In the genomic region with DNA sequence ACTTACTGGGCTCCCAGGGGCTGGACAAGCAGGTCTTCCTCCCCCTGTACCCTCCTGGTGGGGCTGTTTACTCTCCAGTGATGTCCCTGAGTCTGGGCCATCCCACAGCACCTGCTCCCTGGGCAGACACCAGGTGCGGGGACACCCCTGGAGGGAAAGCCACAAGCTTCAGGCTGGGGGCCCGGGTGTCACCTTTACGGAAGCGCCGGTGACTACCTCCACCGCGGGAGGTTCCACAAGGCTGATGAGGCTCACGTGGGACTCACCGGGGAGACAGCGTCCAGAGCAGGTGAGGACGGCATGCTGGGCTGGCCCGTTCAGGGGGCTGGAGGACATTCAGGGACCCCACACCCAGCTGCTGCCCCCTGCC, we compare ENCODE assay signal across 8 cellular contexts. TPM values are rescaled to one million over a fixed set of nuclear protein-coding genes. Genes with fewer than 3 reads are reported as not detected.
DNase-seq lines count a peak whose midpoint lies in the region; ATAC-seq, FAIRE-seq and TF ChIP-seq lines count a peak whose summit lies in the region.

No MANE protein-coding gene starts in this region.

- H3K9me2 ChIP-seq in Loucy (replicated peaks; ENCODE audit: low read depth, low read length): no peaks in the 10 kb centered on the region

- no peaks in the 10 kb centered on the region for H3K36me3 Mint-ChIP-seq in CD4-positive, CD25-positive, alpha-beta regulatory T cell
- no peaks in the 10 kb centered on the region for H3K36me3 Mint-ChIP-seq in WTC11

- peak; percentile 42 to 47 for ATAC-seq in CD4-positive, CD25-positive, alpha-beta regulatory T cell (ENCODE audit: low read depth in 2 of 2)
- ATAC-seq in HepG2: peak; percentile 35
- ATAC-seq in WTC11: no peak
- no peak for ATAC-seq in GM19351 (IDR thresholded peaks at IDR 0.05; ENCODE audit: unreplicated experiment)

- POLR2A ChIA-PET in HepG2 (lab: Yijun Ruan, JAX): no interaction called here
- POLR2A ChIA-PET in WTC11 (lab: Charles Lee): no interaction called here

- no peaks in the 10 kb centered on the region for H3K9me3 ChIP-seq in CD4-positive, CD25-positive, alpha-beta regulatory T cell (ENCODE audit: control insufficient read depth in 2 of 2, low read length in 2 of 2)
- H3K9me3 ChIP-seq in Loucy (ENCODE audit: insufficient read depth, low read depth, low read length) (no peaks in the 10 kb centered on the region), HepG2 (ENCODE audit: low read length) (no peaks in the 10 kb centered on the region), prostate gland (no peaks in the 10 kb centered on the region)

- peak in 2 of 3 donors; percentile 11 to 34 for DNase-seq in CD4-positive, CD25-positive, alpha-beta regulatory T cell
- DNase-seq in activated CD8-positive, alpha-beta memory T cell treated with anti-CD3 and anti-CD28 coated beads, Interleukin-2, amount 50 U/mL, for 4 hours: peak; percentile 48
- DNase-seq in HepG2 (ENCODE audit: low spot score): no peak
- no peak for DNase-seq in WTC11 (ENCODE audit: low spot score)
- DNase-seq in retina: no peak
- no peak for DNase-seq in prostate gland (ENCODE audit: low spot score)

- no TSS peak for BruUV-seq in HepG2 (replicated peaks; lab: Mats Ljungman, UMichigan)

- H3K27ac Mint-ChIP-seq in CD4-positive, CD25-positive, alpha-beta regulatory T cell: no peak overlapping the region
- H3K27ac Mint-ChIP-seq in WTC11: no peak overlapping the region

- intact Hi-C loops in HepG2 (cut with micrococcal nuclease; ENCODE audit: unreplicated experiment) (no loop called here), prostate gland (cut with DNase I) (loop anchor here (2.0 kb wide), 1 partner anchor 423 kb away; no protein-coding TSS in a partner anchor)

- H3K79me2 ChIP-seq in Loucy (ENCODE audit: insufficient read depth, low read length) (no peaks in the 10 kb centered on the region), HepG2 (ENCODE audit: insufficient read depth, low read length) (no peaks in the 10 kb centered on the region)

- no peaks in the 10 kb centered on the region for H3K9me3 Mint-ChIP-seq in CD4-positive, CD25-positive, alpha-beta regulatory T cell
- no peaks in the 10 kb centered on the region for H3K9me3 Mint-ChIP-seq in WTC11

- no peak overlapping the region for H3K4me3 Mint-ChIP-seq in CD4-positive, CD25-positive, alpha-beta regulatory T cell
- H3K4me3 Mint-ChIP-seq in WTC11: no peak overlapping the region

- peaks cover 0 to 13% (median 9%) of the 10 kb centered on the region in 4 donors for H3K4me1 Mint-ChIP-seq in CD4-positive, CD25-positive, alpha-beta regulatory T cell
- H3K4me1 Mint-ChIP-seq in WTC11: no peaks in the 10 kb centered on the region

- in situ Hi-C loops in HepG2 (cut with HindIII; ENCODE audit: extremely low pct_ligation_motif_present, low pct_unique_long_range_greater_than_20kb): loop anchor here (5.0 to 25.0 kb wide), 2 partner anchors 37 to 432 kb away; a partner anchor contains a TSS

- H3K4me3 ChIP-seq in CD4-positive, CD25-positive, alpha-beta regulatory T cell (ENCODE audit: low read depth, low read length): no peak overlapping the region
- no peak overlapping the region for H3K4me3 ChIP-seq in Loucy (ENCODE audit: low read length, poor library complexity, severe bottlenecking)
- H3K4me3 ChIP-seq in HepG2 (replicated peaks in 1 of 3; ENCODE audit: insufficient read depth in 1 of 3, low read depth in 2 of 3, low read length in 3 of 3): no peak overlapping the region
- H3K4me3 ChIP-seq in prostate gland: no peak overlapping the region

- no peak for FAIRE-seq in HepG2 (lab: Jason Lieb, UNC)

- H3K9ac ChIP-seq in Loucy (ENCODE audit: low read depth, low read length, poor library complexity, severe bottlenecking): no peak overlapping the region
- H3K9ac ChIP-seq in HepG2 (ENCODE audit: insufficient read depth, low read depth, low read length): no peak overlapping the region

- H2AFZ ChIP-seq in Loucy (ENCODE audit: low read length) (no peak overlapping the region), HepG2 (ENCODE audit: low read length) (no peak overlapping the region)

- TF ChIP-seq EP300 in HepG2 (IDR thresholded peaks at IDR 0.05; ENCODE audit: low read depth in 2 of 2, low read length in 2 of 2): no peak
- no peak for TF ChIP-seq EP300 in HepG2 (CRISPR knock-in tag; IDR thresholded peaks at IDR 0.05; ENCODE audit: borderline replicate concordance)

- TF ChIP-seq CTCF in Loucy (conservative IDR thresholded peaks at IDR 0.05; ENCODE audit: low read length): no peak
- TF ChIP-seq CTCF in HepG2 (CRISPR knock-in tag; IDR thresholded peaks at IDR 0.05): no peak
- TF ChIP-seq CTCF in WTC11 (IDR thresholded peaks at IDR 0.05): no peak
- no peak for TF ChIP-seq CTCF in prostate gland (IDR thresholded peaks at IDR 0.05)

- no peaks in the 10 kb centered on the region for H3K36me3 ChIP-seq in CD4-positive, CD25-positive, alpha-beta regulatory T cell (ENCODE audit: control insufficient read depth, insufficient read depth, low read length)
- H3K36me3 ChIP-seq in Loucy (ENCODE audit: insufficient read depth, low read length) (no peaks in the 10 kb centered on the region), HepG2 (replicated peaks in 1 of 2; ENCODE audit: control insufficient read depth in 1 of 2, insufficient read depth in 2 of 2, low read length in 2 of 2) (no peaks in the 10 kb centered on the region), prostate gland (no peaks in the 10 kb centered on the region)

- H4K20me1 ChIP-seq in Loucy (ENCODE audit: insufficient read depth, low read length, poor library complexity, severe bottlenecking): no peaks in the 10 kb centered on the region
- H4K20me1 ChIP-seq in HepG2 (ENCODE audit: insufficient read depth, low read length): no peaks in the 10 kb centered on the region

- peak overlapping the region; percentile 48 for H3K4me2 ChIP-seq in Loucy (ENCODE audit: low read depth, low read length, poor library complexity, severe bottlenecking)
- no peak overlapping the region for H3K4me2 ChIP-seq in HepG2 (ENCODE audit: low read depth, low read length)

- peaks cover 9% of the 10 kb centered on the region for H3K4me1 ChIP-seq in CD4-positive, CD25-positive, alpha-beta regulatory T cell (ENCODE audit: control insufficient read depth, insufficient read depth, low read length, poor library complexity, severe bottlenecking)
- peaks cover 30% of the 10 kb centered on the region for H3K4me1 ChIP-seq in Loucy (ENCODE audit: insufficient read depth, low read length, poor library complexity, severe bottlenecking)
- 0 out of 2 replicates have a peak, but pooled peaks cover 5% of the 10 kb centered on the region for H3K4me1 ChIP-seq in HepG2 (ENCODE audit: insufficient read depth, low read length)
- no peaks in the 10 kb centered on the region for H3K4me1 ChIP-seq in prostate gland (replicated peaks)

- no peak for TF ChIP-seq RAD21 in HepG2 (CRISPR knock-in tag; IDR thresholded peaks at IDR 0.05)

- no peak overlapping the region for H3K27ac ChIP-seq in CD4-positive, CD25-positive, alpha-beta regulatory T cell (ENCODE audit: insufficient read depth, low read length, poor library complexity, severe bottlenecking)
- H3K27ac ChIP-seq in HepG2 (ENCODE audit: extremely low read length, insufficient read depth, low read length) (no peak overlapping the region), prostate gland (no peak overlapping the region)

- peaks cover 6% of the 10 kb centered on the region for H3K27me3 Mint-ChIP-seq in CD4-positive, CD25-positive, alpha-beta regulatory T cell
- peaks cover 4% of the 10 kb centered on the region; the same call in 1 of the 2 replicates for H3K27me3 Mint-ChIP-seq in WTC11 (ENCODE audit: low read depth)

- WGBS in HepG2 (ENCODE audit: low lambda C conversion rate): 100% methylated on average over 1 of the region's 12 CpGs
- 72% methylated on average over 12 of the region's 12 CpGs for WGBS in prostate gland

- CTCF ChIA-PET in HepG2 (lab: Yijun Ruan, JAX; ENCODE audit: low intra/inter-chr PET ratio, low total read pairs): interaction anchor here (1.3 to 1.9 kb wide), 2 partner anchors 39 to 424 kb away, joined by 10 to 26 read pairs; no protein-coding TSS in a partner anchor
- CTCF ChIA-PET in WTC11 (lab: Charles Lee): interaction anchor here (1.8 to 3.9 kb wide), 6 partner anchors 13 to 69 kb away, joined by 6 to 21 read pairs (median 8); a partner anchor contains a TSS

- H3F3A ChIP-seq in Loucy (ENCODE audit: low read depth): no peaks in the 10 kb centered on the region

- TF ChIP-seq POLR2A in HepG2 (IDR thresholded peaks at IDR 0.05; ENCODE audit: insufficient read depth in 1 of 2, low read depth in 2 of 2, low read length in 2 of 2) (no peak), prostate gland (IDR thresholded peaks at IDR 0.05) (no peak)

- no peaks in the 10 kb centered on the region for H3K27me3 ChIP-seq in CD4-positive, CD25-positive, alpha-beta regulatory T cell (ENCODE audit: control insufficient read depth, insufficient read depth, low read length)
- H3K27me3 ChIP-seq in Loucy (ENCODE audit: insufficient read depth, low read length, poor library complexity, severe bottlenecking) (no peaks in the 10 kb centered on the region), HepG2 (ENCODE audit: control insufficient read depth in 1 of 2, insufficient read depth in 2 of 2, low read length in 2 of 2) (peaks cover 0 to 40% of the 10 kb centered on the region in 2 experiments; a peak in 3 of 5 replicates), prostate gland (replicated peaks; ENCODE audit: insufficient read depth) (no peaks in the 10 kb centered on the region)

RNA-seq across cellular contexts. Expression of a gene that starts 24.9 kb away (rescaled TPM):
- total RNA-seq in CD4-positive, CD25-positive, alpha-beta regulatory T cell: not detected
- polyA plus RNA-seq in CD4-positive, CD25-positive, alpha-beta regulatory T cell: not detected
- total RNA-seq in HepG2 (2016; rRNA removed; fragmentation: Illumina TruSeq; extraction: Trizol) (not detected in 2 replicates), WTC11 (2021) (not detected in 3 replicates), prostate gland (not detected)
- not detected in 2 replicates for total RNA-seq in HepG2 (2016; cell fraction: cytosol; rRNA removed; fragmentation: Illumina TruSeq; extraction: Trizol; ENCODE audit: low read depth)
- total RNA-seq in HepG2 (2016; cell fraction: insoluble cytoplasmic fraction; rRNA removed; fragmentation: Illumina TruSeq; extraction: Trizol): not detected in 2 replicates
- not detected in 2 replicates for total RNA-seq in HepG2 (2016; cell fraction: membrane; rRNA removed; fragmentation: Illumina TruSeq; extraction: Trizol)
- not detected in 2 replicates for total RNA-seq in HepG2 (2016; cell fraction: nucleus; rRNA removed; fragmentation: Illumina TruSeq; extraction: Trizol)
- polyA plus RNA-seq in HepG2 (2011; rRNA removed): not detected in 2 replicates
- not detected in 2 replicates for polyA plus RNA-seq in HepG2 (2011; cell fraction: cytosol; rRNA removed)
- not detected in 2 replicates for polyA plus RNA-seq in HepG2 (2011; cell fraction: nucleus; rRNA removed)
- polyA plus RNA-seq in HepG2 (2012): not detected in 2 replicates
- not detected in 2 replicates for polyA plus RNA-seq in HepG2 (2016; cell fraction: cytosol; fragmentation: Illumina TruSeq; extraction: Trizol; ENCODE audit: low read depth)
- not detected in 2 replicates for polyA plus RNA-seq in HepG2 (2016; cell fraction: insoluble cytoplasmic fraction; fragmentation: Illumina TruSeq; extraction: Trizol; ENCODE audit: low read depth)
- polyA plus RNA-seq in HepG2 (2016; cell fraction: membrane; fragmentation: Illumina TruSeq; extraction: Trizol; ENCODE audit: low read depth): not detected in 2 replicates
- polyA plus RNA-seq in HepG2 (2016; cell fraction: nucleus; fragmentation: Illumina TruSeq; extraction: Trizol; ENCODE audit: insufficient read depth, low read depth): not detected in 2 replicates
- not detected in 2 replicates for polyA minus RNA-seq in HepG2 (2011; rRNA and poly(A)+ RNA removed; ENCODE audit: low replicate concordance)
- polyA minus RNA-seq in HepG2 (2011; cell fraction: cytosol; rRNA and poly(A)+ RNA removed): not detected in 2 replicates
- polyA minus RNA-seq in HepG2 (2011; cell fraction: nucleus; rRNA and poly(A)+ RNA removed): not detected in 2 replicates

RNA-seq across cellular contexts. Expression of a gene that starts 43.3 kb away (rescaled TPM):
- total RNA-seq in CD4-positive, CD25-positive, alpha-beta regulatory T cell: not detected
- polyA plus RNA-seq in CD4-positive, CD25-positive, alpha-beta regulatory T cell: not detected
- total RNA-seq in HepG2 (2016; rRNA removed; fragmentation: Illumina TruSeq; extraction: Trizol) (not detected in 2 replicates), WTC11 (2021) (not detected in 3 replicates), prostate gland (10 to 100 TPM in 1 of 2 donors, not detected in 1; 10.2 TPM)
- total RNA-seq in HepG2 (2016; cell fraction: cytosol; rRNA removed; fragmentation: Illumina TruSeq; extraction: Trizol; ENCODE audit: low read depth): not detected in 2 replicates
- total RNA-seq in HepG2 (2016; cell fraction: insoluble cytoplasmic fraction; rRNA removed; fragmentation: Illumina TruSeq; extraction: Trizol): not detected in 2 replicates
- total RNA-seq in HepG2 (2016; cell fraction: membrane; rRNA removed; fragmentation: Illumina TruSeq; extraction: Trizol): not detected in 2 replicates
- not detected in 2 replicates for total RNA-seq in HepG2 (2016; cell fraction: nucleus; rRNA removed; fragmentation: Illumina TruSeq; extraction: Trizol)
- polyA plus RNA-seq in HepG2 (2011; rRNA removed): not detected in 2 replicates
- not detected in 2 replicates for polyA plus RNA-seq in HepG2 (2011; cell fraction: cytosol; rRNA removed)
- polyA plus RNA-seq in HepG2 (2011; cell fraction: nucleus; rRNA removed): not detected in 2 replicates
- polyA plus RNA-seq in HepG2 (2012): not detected in 2 replicates
- not detected in 2 replicates for polyA plus RNA-seq in HepG2 (2016; cell fraction: cytosol; fragmentation: Illumina TruSeq; extraction: Trizol; ENCODE audit: low read depth)
- polyA plus RNA-seq in HepG2 (2016; cell fraction: insoluble cytoplasmic fraction; fragmentation: Illumina TruSeq; extraction: Trizol; ENCODE audit: low read depth): not detected in 2 replicates
- polyA plus RNA-seq in HepG2 (2016; cell fraction: membrane; fragmentation: Illumina TruSeq; extraction: Trizol; ENCODE audit: low read depth): not detected in 2 replicates
- polyA plus RNA-seq in HepG2 (2016; cell fraction: nucleus; fragmentation: Illumina TruSeq; extraction: Trizol; ENCODE audit: insufficient read depth, low read depth): not detected in 2 replicates
- not detected in 2 replicates for polyA minus RNA-seq in HepG2 (2011; rRNA and poly(A)+ RNA removed; ENCODE audit: low replicate concordance)
- polyA minus RNA-seq in HepG2 (2011; cell fraction: cytosol; rRNA and poly(A)+ RNA removed): not detected in 2 replicates
- polyA minus RNA-seq in HepG2 (2011; cell fraction: nucleus; rRNA and poly(A)+ RNA removed): not detected in 2 replicates

RNA-seq across cellular contexts. Expression of a gene that starts 44.8 kb away (rescaled TPM):
- 17.9 TPM for total RNA-seq in CD4-positive, CD25-positive, alpha-beta regulatory T cell
- polyA plus RNA-seq in CD4-positive, CD25-positive, alpha-beta regulatory T cell: 1 to 10 TPM in 1 of 4 donors, under 1 TPM in 3; 0.42 to 1.2 (median 0.52) TPM
- total RNA-seq in HepG2 (2016; rRNA removed; fragmentation: Illumina TruSeq; extraction: Trizol): 0.49 TPM in 1 of 2 replicates, not detected in the other
- not detected in 2 replicates for total RNA-seq in HepG2 (2016; cell fraction: cytosol; rRNA removed; fragmentation: Illumina TruSeq; extraction: Trizol; ENCODE audit: low read depth)
- total RNA-seq in HepG2 (2016; cell fraction: insoluble cytoplasmic fraction; rRNA removed; fragmentation: Illumina TruSeq; extraction: Trizol): 0.24 TPM in 1 of 2 replicates, not detected in the other
- total RNA-seq in HepG2 (2016; cell fraction: membrane; rRNA removed; fragmentation: Illumina TruSeq; extraction: Trizol): not detected in 2 replicates
- total RNA-seq in HepG2 (2016; cell fraction: nucleus; rRNA removed; fragmentation: Illumina TruSeq; extraction: Trizol): 1.2 TPM in 1 of 2 replicates, not detected in the other
- 1.7 and 3.0 TPM in 2 replicates for polyA plus RNA-seq in HepG2 (2011; rRNA removed)
- 0.46 and 0.68 TPM in 2 replicates for polyA plus RNA-seq in HepG2 (2011; cell fraction: cytosol; rRNA removed)
- polyA plus RNA-seq in HepG2 (2011; cell fraction: nucleus; rRNA removed): 33.0 and 37.3 TPM in 2 replicates
- polyA plus RNA-seq in HepG2 (2012): 2.1 and 3.0 TPM in 2 replicates
- polyA plus RNA-seq in HepG2 (2016; cell fraction: cytosol; fragmentation: Illumina TruSeq; extraction: Trizol; ENCODE audit: low read depth): not detected in 2 replicates
- not detected in 2 replicates for polyA plus RNA-seq in HepG2 (2016; cell fraction: insoluble cytoplasmic fraction; fragmentation: Illumina TruSeq; extraction: Trizol; ENCODE audit: low read depth)
- polyA plus RNA-seq in HepG2 (2016; cell fraction: membrane; fragmentation: Illumina TruSeq; extraction: Trizol; ENCODE audit: low read depth): not detected in 2 replicates
- polyA plus RNA-seq in HepG2 (2016; cell fraction: nucleus; fragmentation: Illumina TruSeq; extraction: Trizol; ENCODE audit: insufficient read depth, low read depth): 0.67 and 1.2 TPM in 2 replicates
- 1.9 and 2.8 TPM in 2 replicates for polyA minus RNA-seq in HepG2 (2011; rRNA and poly(A)+ RNA removed; ENCODE audit: low replicate concordance)
- 0.79 TPM in 1 of 2 replicates, not detected in the other for polyA minus RNA-seq in HepG2 (2011; cell fraction: cytosol; rRNA and poly(A)+ RNA removed)
- 7.1 and 8.1 TPM in 2 replicates for polyA minus RNA-seq in HepG2 (2011; cell fraction: nucleus; rRNA and poly(A)+ RNA removed)
- 11.4 to 16.0 TPM (median 14.8 TPM) in 3 replicates for total RNA-seq in WTC11 (2021)
- total RNA-seq in prostate gland: 10 to 100 TPM in 1 of 2 donors, 1 to 10 TPM in 1; 9.7 to 48.1 TPM

Comparison
In these comparisons a context has a peak if more than half of its experiments do, and no peak if none do; other contexts are left out.
1. ATAC-seq: peak in CD4-positive, CD25-positive, alpha-beta regulatory T cell (2 of 2) and HepG2 (single experiment); none in WTC11 (single experiment) and GM19351 (single experiment).
2. DNase-seq: peak in CD4-positive, CD25-positive, alpha-beta regulatory T cell (2 of 3) and activated CD8-positive, alpha-beta memory T cell treated with anti-CD3 and anti-CD28 coated beads, Interleukin-2, amount 50 U/mL, for 4 hours (single experiment); none in HepG2 (single experiment), WTC11 (single experiment), retina (single experiment) and prostate gland (single experiment).